ENCODE assay signal across 8 cellular contexts in genomic region chr10:27504897-27505457, GRCh38. TPM values are rescaled to one million over a fixed set of nuclear protein-coding genes. Genes with fewer than 3 reads are reported as not detected.
DNase-seq lines count a peak whose midpoint lies in the region; ATAC-seq and TF ChIP-seq lines count a peak whose summit lies in the region.

No MANE protein-coding gene starts in this region.

- H3K9me3 ChIP-seq in ES-I3 (ENCODE audit: control insufficient read depth, insufficient read depth, low read length) = no peaks in the 10 kb centered on the region
- no peaks in the 10 kb centered on the region for H3K9me3 ChIP-seq in SJCRH30 (replicated peaks)
- H3K9me3 ChIP-seq in neuronal stem cell (replicated peaks in 1 of 2; ENCODE audit: control insufficient read depth in 2 of 2, insufficient read depth in 1 of 2, low read depth in 1 of 2, low read length in 2 of 2) = no peaks in the 10 kb centered on the region

- no peak overlapping the region for H2BK12ac ChIP-seq in neuronal stem cell (ENCODE audit: low read length)

- H2BK120ac ChIP-seq in neuronal stem cell (ENCODE audit: low read depth, low read length) = no peak overlapping the region

- TF ChIP-seq POLR2A in erythroblast (IDR thresholded peaks at IDR 0.05; ENCODE audit: low read length) = no peak

- no peak overlapping the region for H2BK5ac ChIP-seq in neuronal stem cell (ENCODE audit: low read length)

- DNase-seq in SJCRH30 (peak in 1 of 2 experiments; percentile 21), erythroblast (lab: John Stamatoyannopoulos, UW) (peak; percentile 33 to 65), neuronal stem cell (ENCODE audit: low spot score) (no peak), islet precursor cell (no peak)
- DNase-seq in activated CD4-positive, alpha-beta T cell treated with anti-CD3 and anti-CD28 coated beads, Interleukin-2, amount 50 U/mL, for 48 hours = no peak

- H3K27ac ChIP-seq in SJCRH30 (peak overlapping the region; percentile 60), neuronal stem cell (replicated peaks; ENCODE audit: low read length) (no peak overlapping the region)

- WGBS in neuronal stem cell (ENCODE audit: extremely low coverage in 2 of 2, insufficient read length in 2 of 2, insufficient replicate concordance in 1 of 2), 2 donors = no CpG with 5 or more reads among the region's 11 CpGs

- peak overlapping the region; percentile 89 for H2AFZ ChIP-seq in neuronal stem cell (ENCODE audit: low read length)

- H4K8ac ChIP-seq in neuronal stem cell (ENCODE audit: low read depth, low read length) = no peak overlapping the region

- no peak overlapping the region for H2BK15ac ChIP-seq in neuronal stem cell (ENCODE audit: low read length)

- H3K36me3 ChIP-seq in ES-I3 (ENCODE audit: insufficient read depth, low read length) (no peaks in the 10 kb centered on the region), SJCRH30 (peaks cover 14% of the 10 kb centered on the region), neuronal stem cell (replicated peaks in 1 of 2; ENCODE audit: control insufficient read depth in 2 of 2, insufficient read depth in 2 of 2, low read length in 2 of 2) (peaks cover 0 to 19% of the 10 kb centered on the region in 2 donors)

- H2AK5ac ChIP-seq in neuronal stem cell (ENCODE audit: low read depth, low read length) = no peak overlapping the region

- H4K91ac ChIP-seq in neuronal stem cell (ENCODE audit: low read depth, low read length, poor library complexity) = no peak overlapping the region

- H3K9ac ChIP-seq in ES-I3 (ENCODE audit: low read depth, low read length) = peak overlapping the region; percentile 70
- H3K9ac ChIP-seq in neuronal stem cell (ENCODE audit: low read depth, low read length, poor library complexity) = peak overlapping the region; percentile 96

- H3K18ac ChIP-seq in neuronal stem cell (ENCODE audit: low read length) = no peak overlapping the region

- H3K4me3 ChIP-seq in SJCRH30 = peak overlapping the region; percentile 88
- peak overlapping the region; percentile 97 to 100 for H3K4me3 ChIP-seq in neuronal stem cell (ENCODE audit: low read length in 2 of 2)

- H3K4me2 ChIP-seq in neuronal stem cell (ENCODE audit: insufficient read depth, low read length, poor library complexity, severe bottlenecking) = peak overlapping the region; percentile 57

- H3K14ac ChIP-seq in neuronal stem cell (ENCODE audit: low read length) = no peak overlapping the region

- H3K4me1 ChIP-seq in ES-I3 (ENCODE audit: insufficient read depth, low read length) (no peaks in the 10 kb centered on the region), SJCRH30 (peaks cover 11% of the 10 kb centered on the region), neuronal stem cell (ENCODE audit: control insufficient read depth in 2 of 2, insufficient read depth in 1 of 2, low read depth in 1 of 2, low read length in 2 of 2) (no peaks in the 10 kb centered on the region)

- H3K79me1 ChIP-seq in neuronal stem cell (ENCODE audit: low read depth, low read length) = no peaks in the 10 kb centered on the region

- H3K27me3 ChIP-seq in SJCRH30 (no peaks in the 10 kb centered on the region), neuronal stem cell (ENCODE audit: control insufficient read depth in 3 of 3, insufficient read depth in 3 of 3, low read depth in 1 of 3, low read length in 3 of 3) (peaks cover 0 to 11% (median 0%) of the 10 kb centered on the region in 3 experiments)

- ATAC-seq in HG02885 (IDR thresholded peaks at IDR 0.05; ENCODE audit: poor library complexity, unreplicated experiment) = no peak
- ATAC-seq in HG03095 (IDR thresholded peaks at IDR 0.05; ENCODE audit: unreplicated experiment) = no peak

- no peak overlapping the region for H3K4ac ChIP-seq in neuronal stem cell (ENCODE audit: low read length)

- no peak overlapping the region for H3K23ac ChIP-seq in neuronal stem cell (ENCODE audit: low read depth, low read length, poor library complexity)

RNA-seq across cellular contexts. Expression of gene RAB18, which starts 0.9 kb away (rescaled TPM):
- total RNA-seq in SJCRH30 (2014; rRNA removed; shearing (Covaris generic)) = 66.4 and 69.8 TPM in 2 replicates
- polyA plus RNA-seq in neuronal stem cell (2013, experiment 1 of 2) = 35.5 TPM
- polyA plus RNA-seq in neuronal stem cell (2013, experiment 2 of 2) = 33.3 TPM

Comparison
In these comparisons a context has a peak if more than half of its experiments do, and no peak if none do; other contexts are left out.
1. DNase-seq: peak in erythroblast (2 of 2); none in neuronal stem cell (single experiment), islet precursor cell (single experiment) and activated CD4-positive, alpha-beta T cell treated with anti-CD3 and anti-CD28 coated beads, Interleukin-2, amount 50 U/mL, for 48 hours (0 of 2).